In genomic region chr11:96567667-96568066, GRCh38 we compare ENCODE assay signal across 18 cellular contexts.
A peak's percentile ranks its signal among the peaks of the same experiment; 100 is the strongest.
DNase-seq lines count a peak whose midpoint lies in the region; ATAC-seq, FAIRE-seq and TF ChIP-seq lines count a peak whose summit lies in the region.
"Had no signal": no experiment of that assay in that cellular context is flagged by ENCODE, and none has a peak within 500 bp of the region (broad histone marks: within the 10 kb centered on the region; RNA-seq: fewer than 3 reads in every experiment).

No MANE protein-coding gene starts in this region.

- H4K20me1 ChIP-seq in H1 (replicated peaks in 1 of 2; ENCODE audit: control insufficient read depth in 1 of 2, insufficient read depth in 2 of 2, low read length in 2 of 2), result no peaks in the 10 kb centered on the region

- H3K4me3 ChIP-seq in HUES48 (ENCODE audit: low read depth, low read length), result peak overlapping the region; percentile 31; the same call in 1 of the 2 replicates
- peak overlapping the region in 1 of 4 experiments; percentile 32; a peak in 1 of 8 replicates for H3K4me3 ChIP-seq in H1 (ENCODE audit: extremely low read depth in 1 of 4, insufficient read depth in 2 of 4, low read depth in 3 of 4, low read length in 4 of 4)
- H3K4me3 ChIP-seq in psoas muscle, result peak overlapping the region; percentile 42
- H3K4me3 ChIP-seq: Peyer's patch, transverse colon had no signal

- H3K27me3 Mint-ChIP-seq in activated naive CD4-positive, alpha-beta T cell treated with anti-CD3 and anti-CD28 coated beads for 36 hours (ENCODE audit: low read depth), result no peaks in the 10 kb centered on the region
- H3K27me3 Mint-ChIP-seq in immature natural killer cell (ENCODE audit: low read depth in 3 of 3) (no peaks in the 10 kb centered on the region), endothelial cell (ENCODE audit: unreplicated experiment) (no peaks in the 10 kb centered on the region)
- H3K27me3 Mint-ChIP-seq: activated naive CD4-positive, alpha-beta T cell treated with anti-CD3 and anti-CD28 coated beads, Interleukin-2, amount 50 U/mL, for 24 hours; CD4-positive, alpha-beta T cell had no signal

- peak overlapping the region; percentile 3 to 58; a peak in 1 of 4 replicates for H3K4me2 ChIP-seq in H1 (ENCODE audit: insufficient read depth in 1 of 2, low read depth in 2 of 2, low read length in 2 of 2)

- H3K27ac ChIP-seq in HUES48 (ENCODE audit: low read depth, low read length), result peak overlapping the region; percentile 82
- no peak overlapping the region for H3K27ac ChIP-seq in H1 (ENCODE audit: low read depth, low read length)
- no peak overlapping the region for H3K27ac ChIP-seq in psoas muscle
- H3K27ac ChIP-seq: Peyer's patch, transverse colon had no signal

- H3K4me1 Mint-ChIP-seq in activated naive CD4-positive, alpha-beta T cell treated with anti-CD3 and anti-CD28 coated beads for 36 hours (ENCODE audit: low read depth), result no peaks in the 10 kb centered on the region
- H3K4me1 Mint-ChIP-seq in immature natural killer cell (no peaks in the 10 kb centered on the region), endothelial cell (ENCODE audit: unreplicated experiment) (no peaks in the 10 kb centered on the region)
- H3K4me1 Mint-ChIP-seq: activated naive CD4-positive, alpha-beta T cell treated with anti-CD3 and anti-CD28 coated beads, Interleukin-2, amount 50 U/mL, for 24 hours; nephron had no signal

- no peak for TF ChIP-seq POLR2A in H1 (IDR thresholded peaks at IDR 0.05; ENCODE audit: control extremely low read depth in 1 of 2, low read depth in 2 of 2, low read length in 2 of 2)

- H3K9ac ChIP-seq in HUES48 (ENCODE audit: low read depth, low read length), result no peak overlapping the region
- no peak overlapping the region for H3K9ac ChIP-seq in H1 (replicated peaks in 1 of 4; ENCODE audit: extremely low read depth in 1 of 4, low read depth in 3 of 4, low read length in 3 of 4)

- H3K4me1 ChIP-seq in HUES48 (ENCODE audit: control insufficient read depth, insufficient read depth, low read length) (peaks cover 16% of the 10 kb centered on the region), H1 (replicated peaks in 1 of 4; ENCODE audit: control insufficient read depth in 3 of 4, insufficient read depth in 4 of 4, low read length in 3 of 4) (peaks cover 0 to 4% (median 2%) of the 10 kb centered on the region in 4 experiments; a peak in 4 of 7 replicates), psoas muscle (no peaks in the 10 kb centered on the region)
- H3K4me1 ChIP-seq: Peyer's patch, transverse colon had no signal

- H4K5ac ChIP-seq in H1 (ENCODE audit: insufficient read length, low read depth, low read length), result no peak overlapping the region

- no peak overlapping the region for H4K8ac ChIP-seq in H1 (ENCODE audit: extremely low read depth, insufficient read depth, low read length)

- POLR2A ChIA-PET in H1 (lab: Charles Lee; ENCODE audit: partially characterized antibody), result no interaction called here

- FAIRE-seq in H1 (lab: Jason Lieb, UNC), result peak; percentile 55
- FAIRE-seq: GM12891 had no signal

- no peak overlapping the region for H3K4me3 Mint-ChIP-seq in activated naive CD4-positive, alpha-beta T cell treated with anti-CD3 and anti-CD28 coated beads for 36 hours
- H3K4me3 Mint-ChIP-seq in immature natural killer cell (no peak overlapping the region), endothelial cell (ENCODE audit: unreplicated experiment) (no peak overlapping the region)
- H3K4me3 Mint-ChIP-seq: activated naive CD4-positive, alpha-beta T cell treated with anti-CD3 and anti-CD28 coated beads, Interleukin-2, amount 50 U/mL, for 24 hours; activated T-cell treated with anti-CD3 and anti-CD28 coated beads, Interleukin-2, amount 50 U/mL, for 4 hours; CD4-positive, alpha-beta T cell had no signal

- H3K36me3 ChIP-seq in HUES48 (ENCODE audit: control insufficient read depth, insufficient read depth, low read length), result no peaks in the 10 kb centered on the region
- H3K36me3 ChIP-seq in H1 (ENCODE audit: control insufficient read depth in 2 of 4, insufficient read depth in 4 of 4, low read length in 3 of 4), result no peaks in the 10 kb centered on the region
- H3K36me3 ChIP-seq in psoas muscle (ENCODE audit: insufficient read depth in 1 of 2, low read depth in 1 of 2), result no peaks in the 10 kb centered on the region
- H3K36me3 ChIP-seq: Peyer's patch, transverse colon had no signal

- H4K91ac ChIP-seq in H1 (replicated peaks; ENCODE audit: insufficient read length, low read length), result no peak overlapping the region

- H3K56ac ChIP-seq in H1 (replicated peaks; ENCODE audit: insufficient read length, low read depth, low read length), result no peak overlapping the region

- no peaks in the 10 kb centered on the region for H3K23me2 ChIP-seq in H1 (ENCODE audit: low read depth, low read length)

- peak; percentile 61 to 76 for ATAC-seq in activated naive CD4-positive, alpha-beta T cell treated with anti-CD3 and anti-CD28 coated beads, Interleukin-2, amount 50 U/mL, for 72 hours
- no peak for ATAC-seq in psoas muscle
- ATAC-seq: activated T-cell treated with anti-CD3 and anti-CD28 coated beads, Interleukin-2, amount 50 U/mL, for 4 hours had no signal

- no peak overlapping the region for H3K27ac Mint-ChIP-seq in activated naive CD4-positive, alpha-beta T cell treated with anti-CD3 and anti-CD28 coated beads, Interleukin-2, amount 50 U/mL, for 72 hours
- no peak overlapping the region for H3K27ac Mint-ChIP-seq in activated naive CD4-positive, alpha-beta T cell treated with anti-CD3 and anti-CD28 coated beads for 36 hours
- H3K27ac Mint-ChIP-seq in immature natural killer cell (no peak overlapping the region), endothelial cell (ENCODE audit: unreplicated experiment) (no peak overlapping the region)
- H3K27ac Mint-ChIP-seq: activated naive CD4-positive, alpha-beta T cell treated with anti-CD3 and anti-CD28 coated beads, Interleukin-2, amount 50 U/mL, for 24 hours; CD4-positive, alpha-beta T cell had no signal

- H3K4ac ChIP-seq in H1 (replicated peaks; ENCODE audit: insufficient read length, low read depth, low read length), result no peak overlapping the region

- no peak overlapping the region for H2AFZ ChIP-seq in H1 (ENCODE audit: low read length)

- H3K9me3 Mint-ChIP-seq in activated naive CD4-positive, alpha-beta T cell treated with anti-CD3 and anti-CD28 coated beads, Interleukin-2, amount 50 U/mL, for 72 hours, result no peaks in the 10 kb centered on the region
- no peaks in the 10 kb centered on the region for H3K9me3 Mint-ChIP-seq in activated naive CD4-positive, alpha-beta T cell treated with anti-CD3 and anti-CD28 coated beads for 36 hours
- H3K9me3 Mint-ChIP-seq in immature natural killer cell (peaks cover 0 to 2% (median 0%) of the 10 kb centered on the region in 6 donors), endothelial cell (ENCODE audit: unreplicated experiment) (no peaks in the 10 kb centered on the region)
- H3K9me3 Mint-ChIP-seq: activated naive CD4-positive, alpha-beta T cell treated with anti-CD3 and anti-CD28 coated beads, Interleukin-2, amount 50 U/mL, for 24 hours; activated T-cell treated with anti-CD3 and anti-CD28 coated beads, Interleukin-2, amount 50 U/mL, for 4 hours; nephron had no signal

- H3K18ac ChIP-seq in H1 (ENCODE audit: extremely low read depth, low read length), result no peak overlapping the region

- H2AK5ac ChIP-seq in H1 (ENCODE audit: low read depth, low read length), result no peak overlapping the region

- TF ChIP-seq CTCF in H1 (IDR thresholded peaks at IDR 0.05; ENCODE audit: control extremely low read depth in 1 of 3, insufficient read depth in 1 of 3, low read depth in 1 of 3, low read length in 3 of 3), result no peak
- no peak for TF ChIP-seq CTCF in psoas muscle (IDR thresholded peaks at IDR 0.05)
- TF ChIP-seq CTCF in endothelial cell (IDR thresholded peaks at IDR 0.05; ENCODE audit: unreplicated experiment), result no peak

- no peak overlapping the region for H2BK20ac ChIP-seq in H1 (ENCODE audit: low read length)

- no peak overlapping the region for H2BK15ac ChIP-seq in H1 (ENCODE audit: low read length)

- no peak overlapping the region for H2BK5ac ChIP-seq in H1 (ENCODE audit: low read depth, low read length)

- H3K79me2 ChIP-seq in H1 (ENCODE audit: control insufficient read depth in 1 of 2, insufficient read depth in 2 of 2, low read length in 2 of 2), result no peaks in the 10 kb centered on the region

- H3K9me3 ChIP-seq in HUES48 (ENCODE audit: control insufficient read depth, insufficient read depth, low read length), result no peaks in the 10 kb centered on the region
- H3K9me3 ChIP-seq in H1 (ENCODE audit: insufficient read depth in 2 of 2, low read depth in 1 of 2, low read length in 1 of 2), result peaks cover 0 to 1% of the 10 kb centered on the region in 2 experiments; a peak in 2 of 4 replicates
- no peaks in the 10 kb centered on the region for H3K9me3 ChIP-seq in psoas muscle
- H3K9me3 ChIP-seq: Peyer's patch, transverse colon had no signal

- TF ChIP-seq EP300 in H1 (IDR thresholded peaks at IDR 0.05; ENCODE audit: borderline replicate concordance in 1 of 2, low read depth in 2 of 2, low read length in 2 of 2), result no peak

- H3K14ac ChIP-seq in H1 (ENCODE audit: insufficient read length), result no peak overlapping the region

- no peak overlapping the region for H2BK12ac ChIP-seq in H1 (ENCODE audit: low read depth, low read length)

- 41% methylated on average over 3 of the region's 3 CpGs; no CpG with 5 or more reads in 1 of the 2 experiments for WGBS in H1 (ENCODE audit: extremely low coverage in 1 of 2, insufficient coverage in 1 of 2, insufficient read length in 1 of 2, insufficient replicate concordance in 2 of 2, low coverage in 1 of 2, low lambda C conversion rate in 2 of 2, missing lambda C conversion rate in 1 of 2), 2 experiments
- WGBS in psoas muscle, 3 donors, result 19 to 26% (median 24%) methylated on average over 3 of the region's 3 CpGs

- intact Hi-C loops in activated naive CD4-positive, alpha-beta T cell treated with anti-CD3 and anti-CD28 coated beads for 36 hours (cut with micrococcal nuclease), result no loop called here
- intact Hi-C loops in psoas muscle (cut with DNase I), result no loop called here

- no peaks in the 10 kb centered on the region for H3K36me3 Mint-ChIP-seq in activated naive CD4-positive, alpha-beta T cell treated with anti-CD3 and anti-CD28 coated beads, Interleukin-2, amount 50 U/mL, for 72 hours
- no peaks in the 10 kb centered on the region for H3K36me3 Mint-ChIP-seq in activated naive CD4-positive, alpha-beta T cell treated with anti-CD3 and anti-CD28 coated beads for 36 hours (ENCODE audit: low read depth)
- H3K36me3 Mint-ChIP-seq in immature natural killer cell (no peaks in the 10 kb centered on the region), endothelial cell (ENCODE audit: low read depth, unreplicated experiment) (no peaks in the 10 kb centered on the region)
- H3K36me3 Mint-ChIP-seq: activated naive CD4-positive, alpha-beta T cell treated with anti-CD3 and anti-CD28 coated beads, Interleukin-2, amount 50 U/mL, for 24 hours had no signal

- DNase-seq in activated naive CD4-positive, alpha-beta T cell treated with anti-CD3 and anti-CD28 coated beads, Interleukin-2, amount 50 U/mL, for 72 hours (ENCODE audit: low spot score in 2 of 2), result no peak
- DNase-seq in activated naive CD4-positive, alpha-beta T cell treated with anti-CD3 and anti-CD28 coated beads for 36 hours, result no peak
- DNase-seq in H1 (ENCODE audit: low read depth in 1 of 2, low spot score in 2 of 2) (no peak), psoas muscle (no peak), NCI-H69 (lab: John Stamatoyannopoulos, UW) (no peak), immature natural killer cell (no peak), endothelial cell (ENCODE audit: low spot score) (no peak)
- DNase-seq: activated CD4-positive, alpha-beta T cell treated with anti-CD3 and anti-CD28 coated beads, Interleukin-2, amount 50 U/mL, for 4 hours; activated T-cell treated with anti-CD3 and anti-CD28 coated beads, Interleukin-2, amount 50 U/mL, for 4 hours; CD4-positive, alpha-beta T cell; NCI-H1436; NCI-H2171 treated with DMSO at 0.1 percent for 48 hours; Peyer's patch; transverse colon had no signal

- H3K79me1 ChIP-seq in H1 (ENCODE audit: low read depth, low read length), result no peaks in the 10 kb centered on the region

- H3K27me3 ChIP-seq in HUES48 (ENCODE audit: control insufficient read depth, insufficient read depth, low read length) (no peaks in the 10 kb centered on the region), H1 (replicated peaks in 1 of 4; ENCODE audit: control insufficient read depth in 3 of 4, extremely low read depth in 1 of 4, insufficient read depth in 3 of 4, low read length in 3 of 4) (no peaks in the 10 kb centered on the region), psoas muscle (ENCODE audit: insufficient read depth in 3 of 3, low read length in 2 of 3) (no peaks in the 10 kb centered on the region)
- H3K27me3 ChIP-seq: Peyer's patch, transverse colon had no signal

- no peak overlapping the region for H3K23ac ChIP-seq in H1 (ENCODE audit: insufficient read length)

- no peak overlapping the region for H2BK120ac ChIP-seq in H1 (replicated peaks; ENCODE audit: low read depth, low read length)

- CTCF ChIA-PET in activated naive CD4-positive, alpha-beta T cell treated with anti-CD3 and anti-CD28 coated beads for 36 hours (lab: Charles Lee), result no interaction called here
- CTCF ChIA-PET in H1 (lab: Charles Lee; ENCODE audit: partially characterized antibody), result interaction anchor here (1.0 kb wide), 1 partner anchor 103 kb away, joined by 3 read pairs; no protein-coding TSS in a partner anchor

- no peak for TF ChIP-seq RAD21 in H1 (IDR thresholded peaks at IDR 0.05 in 1 of 2, conservative IDR thresholded peaks at IDR 0.05 in 1 of 2; ENCODE audit: low read depth in 2 of 2, low read length in 2 of 2)

Comparison
In these comparisons a context has a peak if more than half of its experiments do, and no peak if none do; other contexts are left out.
1. ATAC-seq: peak in activated naive CD4-positive, alpha-beta T cell treated with anti-CD3 and anti-CD28 coated beads, Interleukin-2, amount 50 U/mL, for 72 hours (2 of 2); none in psoas muscle (0 of 4).